16 cellular contexts compared by ENCODE assay signal in the genomic region with DNA sequence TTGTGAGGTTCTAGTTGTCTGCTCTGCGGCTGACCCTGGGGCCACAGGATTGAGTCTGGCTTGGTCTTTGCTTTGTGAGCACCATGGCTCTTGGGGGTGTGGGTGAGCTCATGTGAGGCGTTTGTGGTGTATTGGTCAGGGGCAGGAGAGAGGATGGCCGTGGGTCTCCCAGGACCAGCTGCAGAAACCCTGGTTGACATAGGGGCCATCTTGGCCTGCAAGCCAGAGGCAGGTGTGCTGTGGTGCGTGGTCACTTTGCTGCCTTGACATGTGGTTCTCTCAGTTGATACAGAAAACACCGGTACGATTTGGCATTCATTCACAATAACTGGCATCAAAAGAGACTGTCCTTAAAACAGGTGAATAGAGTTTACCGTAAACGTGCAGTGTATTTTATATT. TPM values are rescaled to one million over a fixed set of nuclear protein-coding genes. Genes with fewer than 3 reads are reported as not detected.
DNase-seq lines count a peak whose midpoint lies in the region; ATAC-seq and TF ChIP-seq lines count a peak whose summit lies in the region.
"Had no signal": no experiment of that assay in that cellular context is flagged by ENCODE, and none has a peak within 500 bp of the region (broad histone marks: within the 10 kb centered on the region; RNA-seq: fewer than 3 reads in every experiment).

No MANE protein-coding gene starts in this region.

- ATAC-seq in activated CD4-positive, alpha-beta T cell treated with anti-CD3 and anti-CD28 coated beads for 36 hours, result peak; percentile 10
- peak; percentile 43 for ATAC-seq in activated T-helper 17 cell treated with anti-CD3 and anti-CD28 coated beads, Interleukin-2, amount 50 U/mL, for 72 hours (replicated peaks)
- no peak for ATAC-seq in GM21825 (IDR thresholded peaks at IDR 0.05; ENCODE audit: unreplicated experiment)

- TF ChIP-seq CTCF in liver (IDR thresholded peaks at IDR 0.05; ENCODE audit: low read depth, low read length, missing input control) (no peak), spleen (IDR thresholded peaks at IDR 0.05 in 8 of 11, conservative IDR thresholded peaks at IDR 0.05 in 3 of 11) (no peak)

- H3K27me3 Mint-ChIP-seq in activated CD4-positive, alpha-beta T cell treated with anti-CD3 and anti-CD28 coated beads for 36 hours, result no peaks in the 10 kb centered on the region
- no peaks in the 10 kb centered on the region for H3K27me3 Mint-ChIP-seq in activated T-helper 17 cell treated with anti-CD3 and anti-CD28 coated beads, Interleukin-2, amount 50 U/mL, for 72 hours

- H3K9me3 ChIP-seq in liver (ENCODE audit: control insufficient read depth in 4 of 4, low read length in 3 of 4) (no peaks in the 10 kb centered on the region), spleen (no peaks in the 10 kb centered on the region)
- H3K9me3 ChIP-seq: HAP-1, transverse colon had no signal

- H3K9me3 Mint-ChIP-seq in activated CD4-positive, alpha-beta T cell treated with anti-CD3 and anti-CD28 coated beads for 36 hours (ENCODE audit: low read depth), result no peaks in the 10 kb centered on the region
- no peaks in the 10 kb centered on the region for H3K9me3 Mint-ChIP-seq in activated T-helper 17 cell treated with anti-CD3 and anti-CD28 coated beads, Interleukin-2, amount 50 U/mL, for 72 hours

- H3K27ac ChIP-seq in liver (ENCODE audit: low read depth in 1 of 2, low read length in 2 of 2) (peak overlapping the region; percentile 76 to 85), spleen (peak overlapping the region in 5 of 8 donors; percentile 1 to 75 (median 50))

- peaks cover 11 to 30% (median 22%) of the 10 kb centered on the region in 4 donors for H3K4me1 ChIP-seq in liver (ENCODE audit: control insufficient read depth in 4 of 4, insufficient read depth in 4 of 4, low read length in 3 of 4)
- H3K4me1 ChIP-seq in spleen, result peaks cover 0 to 29% (median 11%) of the 10 kb centered on the region in 6 donors
- H3K4me1 ChIP-seq: HAP-1, transverse colon had no signal

- H3K27me3 ChIP-seq in liver (ENCODE audit: control insufficient read depth in 4 of 4, insufficient read depth in 4 of 4, low read length in 3 of 4) (no peaks in the 10 kb centered on the region), spleen (replicated peaks in 1 of 7) (no peaks in the 10 kb centered on the region)
- H3K27me3 ChIP-seq: transverse colon had no signal

- no peak for TF ChIP-seq RAD21 in liver (IDR thresholded peaks at IDR 0.05)

- no peak overlapping the region for H3K9ac ChIP-seq in liver (ENCODE audit: low read depth in 1 of 2, low read length in 2 of 2)

- H3K36me3 ChIP-seq in liver (ENCODE audit: control insufficient read depth in 4 of 4, insufficient read depth in 3 of 4, low read depth in 1 of 4, low read length in 3 of 4), result peaks cover 12 to 41% (median 27%) of the 10 kb centered on the region in 4 donors
- H3K36me3 ChIP-seq in spleen, result peaks cover 1 to 97% (median 88%) of the 10 kb centered on the region in 6 donors

- H3K4me3 ChIP-seq in liver (ENCODE audit: low read depth in 1 of 3, low read length in 3 of 3) (no peak overlapping the region), spleen (no peak overlapping the region)
- H3K4me3 ChIP-seq: HAP-1, transverse colon had no signal

- WGBS in liver, result 60% methylated on average over 8 of the region's 8 CpGs
- WGBS in spleen, 5 donors, result 79 to 85% (median 83%) methylated on average over 7 to 8 of the region's 8 CpGs

- peaks cover 51% of the 10 kb centered on the region for H3K36me3 Mint-ChIP-seq in activated CD4-positive, alpha-beta T cell treated with anti-CD3 and anti-CD28 coated beads for 36 hours (ENCODE audit: low read depth)
- H3K36me3 Mint-ChIP-seq in activated T-helper 17 cell treated with anti-CD3 and anti-CD28 coated beads, Interleukin-2, amount 50 U/mL, for 72 hours (ENCODE audit: low read depth), result peaks cover 81% of the 10 kb centered on the region

- CTCF ChIA-PET in activated CD4-positive, alpha-beta T cell treated with anti-CD3 and anti-CD28 coated beads for 36 hours (lab: Charles Lee), result interaction anchor here (0.5 to 0.9 kb wide), 3 partner anchors 12 to 66 kb away, joined by 3 to 4 read pairs (median 4); no protein-coding TSS in a partner anchor

- peak overlapping the region; percentile 98 for H3K27ac Mint-ChIP-seq in activated CD4-positive, alpha-beta T cell treated with anti-CD3 and anti-CD28 coated beads for 36 hours
- H3K27ac Mint-ChIP-seq in activated T-helper 17 cell treated with anti-CD3 and anti-CD28 coated beads, Interleukin-2, amount 50 U/mL, for 72 hours, result peak overlapping the region; percentile 87

- TF ChIP-seq POLR2A in spleen (IDR thresholded peaks at IDR 0.05), result no peak

- peak overlapping the region; percentile 64 for H3K4me3 Mint-ChIP-seq in activated CD4-positive, alpha-beta T cell treated with anti-CD3 and anti-CD28 coated beads for 36 hours
- H3K4me3 Mint-ChIP-seq in activated T-helper 17 cell treated with anti-CD3 and anti-CD28 coated beads, Interleukin-2, amount 50 U/mL, for 72 hours, result peak overlapping the region; percentile 68

- POLR2A ChIA-PET in activated CD4-positive, alpha-beta T cell treated with anti-CD3 and anti-CD28 coated beads for 36 hours (lab: Charles Lee), result interaction anchor here (0.6 to 1.8 kb wide), 7 partner anchors 10 to 244 kb away, joined by 3 to 10 read pairs (median 3); a partner anchor contains a TSS

- intact Hi-C loops in activated CD4-positive, alpha-beta T cell treated with anti-CD3 and anti-CD28 coated beads for 36 hours (cut with DNase I, micrococcal nuclease), result no loop called here
- intact Hi-C loops in spleen (cut with DNase I; ENCODE audit: low total_unique reads), result no loop called here

- peaks cover 21% of the 10 kb centered on the region for H3K4me1 Mint-ChIP-seq in activated CD4-positive, alpha-beta T cell treated with anti-CD3 and anti-CD28 coated beads for 36 hours
- peaks cover 11% of the 10 kb centered on the region for H3K4me1 Mint-ChIP-seq in activated T-helper 17 cell treated with anti-CD3 and anti-CD28 coated beads, Interleukin-2, amount 50 U/mL, for 72 hours

- DNase-seq in activated CD4-positive, alpha-beta T cell treated with anti-CD3 and anti-CD28 coated beads for 36 hours, result peak; percentile 37
- DNase-seq in activated CD4-positive, alpha-beta T cell treated with anti-CD3 and anti-CD28 coated beads for 1 hour, result no peak
- DNase-seq in spleen (no peak), DMS53 treated with DMSO at 0.1 percent for 48 hours (lab: John Stamatoyannopoulos, UW; ENCODE audit: unreplicated experiment) (no peak), D341Med (ENCODE audit: low spot score) (no peak)
- DNase-seq: NCI-H2029, NCI-H82, SHP77 treated with DMSO at 0.1 percent for 48 hours, transverse colon had no signal

TF ChIP-seq in liver, 16 proteins besides CTCF, POLR2A, EP300 and RAD21 (continues in another document):
- TF ChIP-seq EGR1 (IDR thresholded peaks at IDR 0.05; ENCODE audit: low read depth in 2 of 2) (no peak), FOXA1 (IDR thresholded peaks at IDR 0.05) (no peak), GABPA (IDR thresholded peaks at IDR 0.05 in 1 of 2, conservative IDR thresholded peaks at IDR 0.05 in 1 of 2) (no peak), NR2F2 (IDR thresholded peaks at IDR 0.05) (no peak), HNF4A (conservative IDR thresholded peaks at IDR 0.05) (no peak), TAF1 (conservative IDR thresholded peaks at IDR 0.05) (no peak), SP1 (IDR thresholded peaks at IDR 0.05) (no peak), RXRA (IDR thresholded peaks at IDR 0.05) (no peak), JUND (IDR thresholded peaks at IDR 0.05) (no peak), YY1 (IDR thresholded peaks at IDR 0.05) (no peak), HNF4G (IDR thresholded peaks at IDR 0.05) (no peak)
- TF ChIP-seq, protein P1, sequence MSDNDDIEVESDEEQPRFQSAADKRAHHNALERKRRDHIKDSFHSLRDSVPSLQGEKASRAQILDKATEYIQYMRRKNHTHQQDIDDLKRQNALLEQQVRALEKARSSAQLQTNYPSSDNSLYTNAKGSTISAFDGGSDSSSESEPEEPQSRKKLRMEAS (IDR thresholded peaks at IDR 0.05), result no peak
- TF ChIP-seq, protein P2, sequence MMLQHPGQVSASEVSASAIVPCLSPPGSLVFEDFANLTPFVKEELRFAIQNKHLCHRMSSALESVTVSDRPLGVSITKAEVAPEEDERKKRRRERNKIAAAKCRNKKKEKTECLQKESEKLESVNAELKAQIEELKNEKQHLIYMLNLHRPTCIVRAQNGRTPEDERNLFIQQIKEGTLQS (IDR thresholded peaks at IDR 0.05), result no peak

RNA-seq across cellular contexts. Expression of a gene that starts 11.3 kb away (rescaled TPM):
- 10 to 100 TPM; 40.0 to 44.5 TPM for total RNA-seq in activated CD4-positive, alpha-beta T cell treated with anti-CD3 and anti-CD28 coated beads for 36 hours
- total RNA-seq in activated T-helper 17 cell treated with anti-CD3 and anti-CD28 coated beads, Interleukin-2, amount 50 U/mL, for 72 hours, result 10 to 100 TPM; 37.8 to 55.6 TPM
- total RNA-seq in liver, result 10 to 100 TPM; 22.4 to 25.2 TPM
- polyA plus RNA-seq in liver, result 10 to 100 TPM in 1 of 2 donors, 1 to 10 TPM in 1; 2.4 to 15.1 TPM
- total RNA-seq in spleen, result 10 to 100 TPM; 24.2 to 41.5 (median 33.2) TPM
- 10 to 100 TPM in 1 of 3 donors, 1 to 10 TPM in 2; 7.3 to 27.6 (median 8.4) TPM for polyA plus RNA-seq in spleen

RNA-seq across cellular contexts. Expression of a gene that starts 26.8 kb away (rescaled TPM):
- 10 to 100 TPM; 16.8 TPM for total RNA-seq in activated CD4-positive, alpha-beta T cell treated with anti-CD3 and anti-CD28 coated beads for 36 hours
- total RNA-seq in activated T-helper 17 cell treated with anti-CD3 and anti-CD28 coated beads, Interleukin-2, amount 50 U/mL, for 72 hours, result 10 to 100 TPM; 22.7 to 37.7 TPM
- total RNA-seq in liver, result 10 to 100 TPM; 11.5 to 35.5 TPM
- 10 to 100 TPM; 38.3 to 50.4 TPM for polyA plus RNA-seq in liver
- 10 to 100 TPM in 6 of 7 donors, 1 to 10 TPM in 1; 8.3 to 39.6 (median 20.4) TPM for total RNA-seq in spleen
- polyA plus RNA-seq in spleen, result 10 to 100 TPM; 29.7 to 34.5 (median 30.7) TPM

RNA-seq across cellular contexts. Expression of a gene that starts 27.0 kb away (rescaled TPM):
- 1 to 10 TPM; 2.7 to 4.9 TPM for total RNA-seq in activated CD4-positive, alpha-beta T cell treated with anti-CD3 and anti-CD28 coated beads for 36 hours
- total RNA-seq in activated T-helper 17 cell treated with anti-CD3 and anti-CD28 coated beads, Interleukin-2, amount 50 U/mL, for 72 hours, result 1 to 10 TPM; 2.7 to 6.6 TPM
- total RNA-seq in liver (1 to 10 TPM; 1.2 to 2.9 TPM), spleen (10 to 100 TPM in 1 of 7 donors, 1 to 10 TPM in 6; 3.9 to 10.1 (median 6.3) TPM)
- polyA plus RNA-seq in liver (1 to 10 TPM; 1.6 to 4.6 TPM), spleen (1 to 10 TPM; 5.0 to 8.3 (median 5.1) TPM)

RNA-seq across cellular contexts. Expression of a gene that starts 28.2 kb away (rescaled TPM):
- total RNA-seq in activated CD4-positive, alpha-beta T cell treated with anti-CD3 and anti-CD28 coated beads for 36 hours, result 10 to 100 TPM; 57.1 to 62.6 TPM
- total RNA-seq in activated T-helper 17 cell treated with anti-CD3 and anti-CD28 coated beads, Interleukin-2, amount 50 U/mL, for 72 hours, result 10 to 100 TPM; 14.7 to 25.8 TPM
- total RNA-seq in liver (10 to 100 TPM; 15.7 to 62.4 TPM), spleen (10 to 100 TPM; 53.0 to 88.8 (median 85.3) TPM)
- polyA plus RNA-seq in liver (10 to 100 TPM; 23.8 to 50.3 TPM), spleen (10 to 100 TPM; 52.3 to 99.1 (median 73.9) TPM)

RNA-seq across cellular contexts. Expression of a gene that starts 37.2 kb away (rescaled TPM):
- total RNA-seq in activated CD4-positive, alpha-beta T cell treated with anti-CD3 and anti-CD28 coated beads for 36 hours, result not detected
- not detected for total RNA-seq in activated T-helper 17 cell treated with anti-CD3 and anti-CD28 coated beads, Interleukin-2, amount 50 U/mL, for 72 hours
- total RNA-seq in liver, result 10 to 100 TPM; 34.8 to 79.7 TPM
- polyA plus RNA-seq in liver, result 10 to 100 TPM; 29.4 to 86.2 TPM
- total RNA-seq in spleen, result not detected
- under 1 TPM; 0.02 to 0.16 (median 0.03) TPM for polyA plus RNA-seq in spleen
- total RNA-seq: A673, bronchial epithelial cell, glomerular endothelial cell had no signal
